ENCODE assay signal across 8 cellular contexts in genomic region chr19:57613941-57614743, GRCh38. TPM values are rescaled to one million over a fixed set of nuclear protein-coding genes. Genes with fewer than 3 reads are reported as not detected.
DNase-seq lines count a peak whose midpoint lies in the region; ATAC-seq and TF ChIP-seq lines count a peak whose summit lies in the region.

Gene ZNF134, plus strand, starts transcription at chr19:57614242. Its CDS starts 5,227 bp downstream, at chr19:57619469.

- peaks cover 39% of the 10 kb centered on the region for H3K4me1 Mint-ChIP-seq in activated B cell treated with CpG ODN at 0.5 μM for 24 hours

- H3K9me3 Mint-ChIP-seq in activated B cell treated with CpG ODN at 0.5 μM for 24 hours: peaks cover 36% of the 10 kb centered on the region

- H3K4me3 ChIP-seq in spleen: peak within 1 kb of the TSS; percentile 75 to 96 (median 93)

- peak; percentile 72 for TF ChIP-seq POLR2A in GM18526 (IDR thresholded peaks at IDR 0.05; ENCODE audit: extremely low read depth, insufficient read length)
- TF ChIP-seq POLR2A in spleen (IDR thresholded peaks at IDR 0.05): no peak

- H3K27me3 Mint-ChIP-seq in activated B cell treated with CpG ODN at 0.5 μM for 24 hours: no peaks in the 10 kb centered on the region

- peak within 1 kb of the TSS; percentile 24 for H3K27ac ChIP-seq in caudate nucleus (ENCODE audit: low read depth, low read length)
- H3K27ac ChIP-seq in spleen: peak within 1 kb of the TSS; percentile 24 to 88 (median 79)

- 2 to 4% (median 2%) methylated on average over 47 to 64 of the region's 64 CpGs for WGBS in spleen, 5 donors

- CTCF ChIA-PET in activated B cell treated with CpG ODN at 0.5 μM for 24 hours (lab: Charles Lee): no interaction called here

- H3K9me3 ChIP-seq in spleen: peaks cover 13 to 78% (median 64%) of the 10 kb centered on the region in 8 donors

- ATAC-seq in HG03103 (IDR thresholded peaks at IDR 0.05; ENCODE audit: low read depth, unreplicated experiment): peak; percentile 92
- peak; percentile 99 for ATAC-seq in activated B cell treated with CpG ODN at 0.5 μM for 24 hours (ENCODE audit: low read depth)

- H3K36me3 Mint-ChIP-seq in activated B cell treated with CpG ODN at 0.5 μM for 24 hours (ENCODE audit: low read depth): peaks cover 50% of the 10 kb centered on the region

- DNase-seq in A172 (ENCODE audit: low spot score): peak; percentile 96
- peak; percentile 78 for DNase-seq in NCI-H2196 treated with DMSO at 0.1 percent for 48 hours (lab: John Stamatoyannopoulos, UW; ENCODE audit: unreplicated experiment)
- peak; percentile 82 for DNase-seq in activated B cell treated with CpG ODN at 0.5 μM for 24 hours
- DNase-seq in caudate nucleus (lab: John Stamatoyannopoulos, UW): peak; percentile 1 to 93 (median 80)
- peak; percentile 92 for DNase-seq in iris pigment epithelial cell (ENCODE audit: low read depth)
- DNase-seq in spleen: peak; percentile 97

- TF ChIP-seq CTCF in activated B cell treated with CpG ODN at 0.5 μM for 24 hours (IDR thresholded peaks at IDR 0.05): no peak
- peak in 8 of 11 experiments; percentile 4 to 53 (median 30) for TF ChIP-seq CTCF in spleen (IDR thresholded peaks at IDR 0.05 in 8 of 11, conservative IDR thresholded peaks at IDR 0.05 in 3 of 11)

- H3K36me3 ChIP-seq in spleen: peaks cover 29 to 43% (median 36%) of the 10 kb centered on the region in 6 donors

- POLR2A ChIA-PET in activated B cell treated with CpG ODN at 0.5 μM for 24 hours (lab: Charles Lee): interaction anchor here (0.5 to 2.0 kb wide), 15 partner anchors 9 to 910 kb away, joined by 3 to 20 read pairs (median 4); partner anchors contain the start of genes ZIK1, ZNF154, ZNF211 and ZNF416

- intact Hi-C loops in activated B cell treated with CpG ODN at 0.5 μM for 24 hours (cut with micrococcal nuclease): loop anchor here (1.0 kb wide), 6 partner anchors 15 to 321 kb away; partner anchors contain the start of genes ZIK1, ZNF211, ZNF416 and ZNF418
- intact Hi-C loops in spleen (cut with DNase I; ENCODE audit: low total_unique reads): no loop called here

- H3K4me3 Mint-ChIP-seq in activated B cell treated with CpG ODN at 0.5 μM for 24 hours: peak within 1 kb of the TSS; percentile 93

- no peaks in the 10 kb centered on the region for H3K27me3 ChIP-seq in spleen (replicated peaks in 1 of 7)

- H3K27ac Mint-ChIP-seq in activated B cell treated with CpG ODN at 0.5 μM for 24 hours: peak within 1 kb of the TSS; percentile 78

- peaks cover 0 to 19% (median 13%) of the 10 kb centered on the region in 6 donors for H3K4me1 ChIP-seq in spleen

RNA-seq across cellular contexts. Expression of gene ZNF134, which starts in this region (rescaled TPM):
- total RNA-seq in A172 (2014; rRNA removed; shearing (Covaris generic)): 36.0 and 48.8 TPM in 2 replicates
- 32.3 and 38.4 TPM in 2 replicates for total RNA-seq in activated B cell treated with CpG ODN at 0.5 μM for 24 hours
- 10 to 100 TPM; 18.3 to 30.7 (median 23.1) TPM for total RNA-seq in spleen
- 1 to 10 TPM; 3.7 to 7.6 (median 5.7) TPM for polyA plus RNA-seq in spleen

Comparison
In these comparisons a context has a peak if more than half of its experiments do, and no peak if none do; other contexts are left out.
1. Peak in every context shown above with its lines: DNase-seq, ATAC-seq, H3K4me3 ChIP-seq and H3K27ac ChIP-seq.